12 cellular contexts compared by ENCODE assay signal in the genomic region with DNA sequence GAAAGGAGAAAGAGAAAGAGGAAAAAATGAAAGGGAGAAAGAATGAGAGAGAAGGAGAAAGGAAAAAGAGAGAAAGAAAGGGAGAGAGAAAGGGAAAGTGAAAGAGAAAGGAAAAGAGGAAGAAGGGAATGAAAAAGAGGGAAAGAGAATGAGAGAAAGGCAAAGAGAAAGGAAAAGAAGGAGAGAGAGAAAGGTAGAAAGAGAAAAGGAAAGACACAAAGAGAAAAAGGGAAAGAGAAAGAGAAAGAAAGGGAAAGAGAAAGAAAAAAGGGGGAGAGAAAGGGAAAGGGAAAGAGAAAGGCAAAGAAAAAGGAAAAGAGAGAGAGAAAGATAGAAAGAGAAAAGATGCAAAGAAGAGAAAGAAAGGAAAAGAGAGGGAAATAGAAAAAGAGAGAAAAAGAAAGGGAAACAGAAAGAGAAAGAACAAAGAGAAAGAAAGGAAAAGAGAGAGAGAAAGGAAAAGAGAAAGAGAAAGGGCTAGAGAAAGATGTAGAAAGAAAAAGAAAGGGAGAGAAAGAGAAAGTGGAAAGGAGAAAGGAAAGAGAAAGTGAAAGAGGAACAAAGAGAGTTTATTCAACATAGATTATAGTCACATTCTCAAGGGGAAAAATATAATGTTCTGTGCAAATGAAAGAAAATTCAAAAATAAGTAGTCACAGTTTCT.
DNase-seq lines count a peak whose midpoint lies in the region; ATAC-seq, FAIRE-seq and TF ChIP-seq lines count a peak whose summit lies in the region.
"Had no signal": no experiment of that assay in that cellular context is flagged by ENCODE, and none has a peak within 500 bp of the region (broad histone marks: within the 10 kb centered on the region; RNA-seq: fewer than 3 reads in every experiment).

No MANE protein-coding gene starts in this region.

- no peak overlapping the region for H3K27ac ChIP-seq in lower lobe of right lung
- H3K27ac ChIP-seq: brain microvascular endothelial cell, HL-60 had no signal

- TF ChIP-seq CTCF in CD14-positive monocyte (IDR thresholded peaks at IDR 0.05) (peak; percentile 29), lower lobe of right lung (IDR thresholded peaks at IDR 0.05) (no peak), GM10266 (IDR thresholded peaks at IDR 0.05; ENCODE audit: control insufficient read depth, insufficient read depth, low read depth, missing control alignments) (no peak)

- peak overlapping the region in 6 of 7 donors; percentile 31 to 86 (median 72) for H3K27ac Mint-ChIP-seq in CD14-positive monocyte
- H3K27ac Mint-ChIP-seq in T-helper 1 cell treated with Interleukin-12 subunit alpha and Interleukin-12 subunit beta and Interleukin-4 antibody, amounts not matched to agents 30 μg/mL and 1 μg/mL, for 36 hours = peak overlapping the region; percentile 92
- H3K27ac Mint-ChIP-seq in central memory CD8-positive, alpha-beta T cell (ENCODE audit: low read depth) = peak overlapping the region; percentile 78

- no peaks in the 10 kb centered on the region for H3K4me1 ChIP-seq in lower lobe of right lung

- no peaks in the 10 kb centered on the region for H3K36me3 Mint-ChIP-seq in CD14-positive monocyte
- no peaks in the 10 kb centered on the region for H3K36me3 Mint-ChIP-seq in T-helper 1 cell treated with Interleukin-12 subunit alpha and Interleukin-12 subunit beta and Interleukin-4 antibody, amounts not matched to agents 30 μg/mL and 1 μg/mL, for 36 hours (ENCODE audit: low read depth)
- H3K36me3 Mint-ChIP-seq in central memory CD8-positive, alpha-beta T cell (ENCODE audit: insufficient read depth) = peaks cover 2% of the 10 kb centered on the region

- H3K4me3 Mint-ChIP-seq in CD14-positive monocyte = peak overlapping the region; percentile 66 to 77
- peak overlapping the region; percentile 53 for H3K4me3 Mint-ChIP-seq in T-helper 1 cell treated with Interleukin-12 subunit alpha and Interleukin-12 subunit beta and Interleukin-4 antibody, amounts not matched to agents 30 μg/mL and 1 μg/mL, for 36 hours
- no peak overlapping the region for H3K4me3 Mint-ChIP-seq in central memory CD8-positive, alpha-beta T cell
- H3K4me3 Mint-ChIP-seq: H9 had no signal

- ATAC-seq in central memory CD8-positive, alpha-beta T cell (replicated peaks; ENCODE audit: extremely low read depth, poor library complexity, severe bottlenecking) = no peak
- no peak for ATAC-seq in lower lobe of right lung
- ATAC-seq in GM18858 (IDR thresholded peaks at IDR 0.05; ENCODE audit: unreplicated experiment) = no peak
- ATAC-seq: Panc1 had no signal

- H3K4me3 ChIP-seq in lower lobe of right lung = no peak overlapping the region

- peaks cover 0 to 5% (median 0%) of the 10 kb centered on the region in 7 donors for H3K9me3 Mint-ChIP-seq in CD14-positive monocyte
- H3K9me3 Mint-ChIP-seq in T-helper 1 cell treated with Interleukin-12 subunit alpha and Interleukin-12 subunit beta and Interleukin-4 antibody, amounts not matched to agents 30 μg/mL and 1 μg/mL, for 36 hours = peaks cover 9% of the 10 kb centered on the region
- peaks cover 20% of the 10 kb centered on the region for H3K9me3 Mint-ChIP-seq in central memory CD8-positive, alpha-beta T cell
- H3K9me3 Mint-ChIP-seq: H9 had no signal

- H3K4me1 Mint-ChIP-seq in CD14-positive monocyte = peaks cover 16% of the 10 kb centered on the region
- H3K4me1 Mint-ChIP-seq in T-helper 1 cell treated with Interleukin-12 subunit alpha and Interleukin-12 subunit beta and Interleukin-4 antibody, amounts not matched to agents 30 μg/mL and 1 μg/mL, for 36 hours (ENCODE audit: low read depth) = peaks cover 18% of the 10 kb centered on the region
- peaks cover 12% of the 10 kb centered on the region for H3K4me1 Mint-ChIP-seq in central memory CD8-positive, alpha-beta T cell

- H3K27me3 Mint-ChIP-seq in CD14-positive monocyte (ENCODE audit: low read depth in 3 of 3) = peaks cover 3 to 5% (median 4%) of the 10 kb centered on the region in 3 donors
- peaks cover 14% of the 10 kb centered on the region for H3K27me3 Mint-ChIP-seq in T-helper 1 cell treated with Interleukin-12 subunit alpha and Interleukin-12 subunit beta and Interleukin-4 antibody, amounts not matched to agents 30 μg/mL and 1 μg/mL, for 36 hours (ENCODE audit: low read depth)
- H3K27me3 Mint-ChIP-seq in central memory CD8-positive, alpha-beta T cell = peaks cover 29% of the 10 kb centered on the region

- no peaks in the 10 kb centered on the region for H3K27me3 ChIP-seq in lower lobe of right lung (ENCODE audit: low read depth)
- H3K27me3 ChIP-seq: brain microvascular endothelial cell had no signal

- no peaks in the 10 kb centered on the region for H3K9me3 ChIP-seq in lower lobe of right lung

- DNase-seq in CD14-positive monocyte (ENCODE audit: low spot score) (no peak), GM19239 (ENCODE audit: insufficient read length, low spot score) (no peak), lower lobe of right lung (no peak), GM10266 (ENCODE audit: extremely low spot score) (no peak), HPDE6-E6E7 (ENCODE audit: extremely low spot score) (no peak)
- DNase-seq in central memory CD8-positive, alpha-beta T cell (ENCODE audit: low spot score in 2 of 2) = no peak
- DNase-seq: brain microvascular endothelial cell, H9 had no signal

- H3K36me3 ChIP-seq in lower lobe of right lung = no peaks in the 10 kb centered on the region
- H3K36me3 ChIP-seq: brain microvascular endothelial cell had no signal

- intact Hi-C loops in CD14-positive monocyte (cut with micrococcal nuclease) (loop anchor here in 1 of 2 donors (10.0 kb wide), 1 partner anchor 55 kb away; no protein-coding TSS in a partner anchor), lower lobe of right lung (cut with DNase I) (no loop called here)

- FAIRE-seq in GM19239 (lab: Jason Lieb, UNC) = peak; percentile 39
